In genomic region chr11:110093407-110094297, GRCh38 we compare ENCODE assay signal across 1 cellular context.
TF ChIP-seq lines count a peak whose summit lies in the region.

No MANE protein-coding gene starts in this region.

TF ChIP-seq in HepG2, 621 proteins besides CTCF, POLR2A, EP300 and RAD21 (continued from another document and continues in another):
- TF ChIP-seq, protein P1, sequence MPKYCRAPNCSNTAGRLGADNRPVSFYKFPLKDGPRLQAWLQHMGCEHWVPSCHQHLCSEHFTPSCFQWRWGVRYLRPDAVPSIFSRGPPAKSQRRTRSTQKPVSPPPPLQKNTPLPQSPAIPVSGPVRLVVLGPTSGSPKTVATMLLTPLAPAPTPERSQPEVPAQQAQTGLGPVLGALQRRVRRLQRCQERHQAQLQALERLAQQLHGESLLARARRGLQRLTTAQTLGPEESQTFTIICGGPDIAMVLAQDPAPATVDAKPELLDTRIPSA (CRISPR knock-in tag; IDR thresholded peaks at IDR 0.05; ENCODE audit: borderline replicate concordance) = no peak
- TF ChIP-seq MEIS1 (CRISPR knock-in tag; IDR thresholded peaks at IDR 0.05; ENCODE audit: borderline replicate concordance) (no peak), ZSCAN9 (CRISPR knock-in tag; IDR thresholded peaks at IDR 0.05; ENCODE audit: borderline replicate concordance) (no peak), ZNF883 (CRISPR knock-in tag; IDR thresholded peaks at IDR 0.05; ENCODE audit: not compliant biosample characterization) (no peak), HDAC1 (CRISPR knock-in tag; IDR thresholded peaks at IDR 0.05) (peak; percentile 27; the same call in 1 of the 2 replicates), CHD2 (IDR thresholded peaks at IDR 0.05; ENCODE audit: low read depth, low read length) (no peak), SRSF1 (optimal IDR thresholded peaks at IDR 0.05; ENCODE audit: low read depth, low read length) (no peak), SYNCRIP (IDR thresholded peaks at IDR 0.05; ENCODE audit: insufficient read depth, low read depth, low read length) (no peak), ZNF101 (CRISPR knock-in tag; IDR thresholded peaks at IDR 0.05; ENCODE audit: borderline replicate concordance, low read depth) (no peak), ZSCAN21 (CRISPR knock-in tag; IDR thresholded peaks at IDR 0.05; ENCODE audit: borderline replicate concordance) (no peak), ZFP62 (CRISPR knock-in tag; IDR thresholded peaks at IDR 0.05) (no peak), ZNF20 (CRISPR knock-in tag; IDR thresholded peaks at IDR 0.05) (no peak), TERF1 (CRISPR knock-in tag; IDR thresholded peaks at IDR 0.05) (no peak), BATF2 (CRISPR knock-in tag; IDR thresholded peaks at IDR 0.05) (no peak), DDIT3 (CRISPR knock-in tag; IDR thresholded peaks at IDR 0.05) (no peak), ZSCAN29 (CRISPR knock-in tag; conservative IDR thresholded peaks at IDR 0.05) (no peak), TEAD2 (CRISPR knock-in tag; IDR thresholded peaks at IDR 0.05) (no peak), ETV6 (CRISPR knock-in tag; conservative IDR thresholded peaks at IDR 0.05) (no peak), ZNF589 (CRISPR knock-in tag; conservative IDR thresholded peaks at IDR 0.05) (no peak), ZNF709 (CRISPR knock-in tag; IDR thresholded peaks at IDR 0.05) (no peak), NR2F6 (IDR thresholded peaks at IDR 0.05) (no peak), NR2F6 (CRISPR knock-in tag; IDR thresholded peaks at IDR 0.05) (no peak), AHDC1 (CRISPR knock-in tag; IDR thresholded peaks at IDR 0.05; ENCODE audit: borderline replicate concordance) (no peak), ZNF772 (CRISPR knock-in tag; IDR thresholded peaks at IDR 0.05) (0 out of 2 replicates have a peak, but pooled peaks have one; percentile 18), IKZF4 (CRISPR knock-in tag; IDR thresholded peaks at IDR 0.05; ENCODE audit: borderline replicate concordance, low read depth, not compliant biosample characterization) (no peak), POGZ (CRISPR knock-in tag; IDR thresholded peaks at IDR 0.05) (no peak), HOMEZ (CRISPR knock-in tag; IDR thresholded peaks at IDR 0.05; ENCODE audit: low read depth) (no peak), MXD4 (CRISPR knock-in tag; IDR thresholded peaks at IDR 0.05) (no peak), RBM22 (optimal IDR thresholded peaks at IDR 0.05; ENCODE audit: low read length) (no peak), XRCC5 (optimal IDR thresholded peaks at IDR 0.05; ENCODE audit: low read length) (no peak), ZNF432 (CRISPR knock-in tag; IDR thresholded peaks at IDR 0.05; ENCODE audit: borderline replicate concordance) (no peak), ZNF446 (CRISPR knock-in tag; IDR thresholded peaks at IDR 0.05) (no peak), ZFYVE20 (CRISPR knock-in tag; IDR thresholded peaks at IDR 0.05; ENCODE audit: borderline replicate concordance, low read depth) (no peak), ZC3H13 (CRISPR knock-in tag; IDR thresholded peaks at IDR 0.05) (no peak)
- TF ChIP-seq, protein P2, sequence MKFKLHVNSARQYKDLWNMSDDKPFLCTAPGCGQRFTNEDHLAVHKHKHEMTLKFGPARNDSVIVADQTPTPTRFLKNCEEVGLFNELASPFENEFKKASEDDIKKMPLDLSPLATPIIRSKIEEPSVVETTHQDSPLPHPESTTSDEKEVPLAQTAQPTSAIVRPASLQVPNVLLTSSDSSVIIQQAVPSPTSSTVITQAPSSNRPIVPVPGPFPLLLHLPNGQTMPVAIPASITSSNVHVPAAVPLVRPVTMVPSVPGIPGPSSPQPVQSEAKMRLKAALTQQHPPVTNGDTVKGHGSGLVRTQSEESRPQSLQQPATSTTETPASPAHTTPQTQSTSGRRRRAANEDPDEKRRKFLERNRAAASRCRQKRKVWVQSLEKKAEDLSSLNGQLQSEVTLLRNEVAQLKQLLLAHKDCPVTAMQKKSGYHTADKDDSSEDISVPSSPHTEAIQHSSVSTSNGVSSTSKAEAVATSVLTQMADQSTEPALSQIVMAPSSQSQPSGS (CRISPR knock-in tag; IDR thresholded peaks at IDR 0.05) = no peak
- TF ChIP-seq, protein P3, sequence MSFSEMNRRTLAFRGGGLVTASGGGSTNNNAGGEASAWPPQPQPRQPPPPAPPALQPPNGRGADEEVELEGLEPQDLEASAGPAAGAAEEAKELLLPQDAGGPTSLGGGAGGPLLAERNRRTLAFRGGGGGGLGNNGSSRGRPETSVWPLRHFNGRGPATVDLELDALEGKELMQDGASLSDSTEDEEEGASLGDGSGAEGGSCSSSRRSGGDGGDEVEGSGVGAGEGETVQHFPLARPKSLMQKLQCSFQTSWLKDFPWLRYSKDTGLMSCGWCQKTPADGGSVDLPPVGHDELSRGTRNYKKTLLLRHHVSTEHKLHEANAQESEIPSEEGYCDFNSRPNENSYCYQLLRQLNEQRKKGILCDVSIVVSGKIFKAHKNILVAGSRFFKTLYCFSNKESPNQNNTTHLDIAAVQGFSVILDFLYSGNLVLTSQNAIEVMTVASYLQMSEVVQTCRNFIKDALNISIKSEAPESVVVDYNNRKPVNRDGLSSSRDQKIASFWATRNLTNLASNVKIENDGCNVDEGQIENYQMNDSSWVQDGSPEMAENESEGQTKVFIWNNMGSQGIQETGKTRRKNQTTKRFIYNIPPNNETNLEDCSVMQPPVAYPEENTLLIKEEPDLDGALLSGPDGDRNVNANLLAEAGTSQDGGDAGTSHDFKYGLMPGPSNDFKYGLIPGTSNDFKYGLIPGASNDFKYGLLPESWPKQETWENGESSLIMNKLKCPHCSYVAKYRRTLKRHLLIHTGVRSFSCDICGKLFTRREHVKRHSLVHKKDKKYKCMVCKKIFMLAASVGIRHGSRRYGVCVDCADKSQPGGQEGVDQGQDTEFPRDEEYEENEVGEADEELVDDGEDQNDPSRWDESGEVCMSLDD (CRISPR knock-in tag; IDR thresholded peaks at IDR 0.05; ENCODE audit: borderline replicate concordance) = no peak
- TF ChIP-seq, protein P4, sequence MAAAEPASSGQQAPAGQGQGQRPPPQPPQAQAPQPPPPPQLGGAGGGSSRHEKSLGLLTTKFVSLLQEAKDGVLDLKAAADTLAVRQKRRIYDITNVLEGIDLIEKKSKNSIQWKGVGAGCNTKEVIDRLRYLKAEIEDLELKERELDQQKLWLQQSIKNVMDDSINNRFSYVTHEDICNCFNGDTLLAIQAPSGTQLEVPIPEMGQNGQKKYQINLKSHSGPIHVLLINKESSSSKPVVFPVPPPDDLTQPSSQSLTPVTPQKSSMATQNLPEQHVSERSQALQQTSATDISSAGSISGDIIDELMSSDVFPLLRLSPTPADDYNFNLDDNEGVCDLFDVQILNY (CRISPR knock-in tag; conservative IDR thresholded peaks at IDR 0.05) = no peak
- TF ChIP-seq, protein P5, sequence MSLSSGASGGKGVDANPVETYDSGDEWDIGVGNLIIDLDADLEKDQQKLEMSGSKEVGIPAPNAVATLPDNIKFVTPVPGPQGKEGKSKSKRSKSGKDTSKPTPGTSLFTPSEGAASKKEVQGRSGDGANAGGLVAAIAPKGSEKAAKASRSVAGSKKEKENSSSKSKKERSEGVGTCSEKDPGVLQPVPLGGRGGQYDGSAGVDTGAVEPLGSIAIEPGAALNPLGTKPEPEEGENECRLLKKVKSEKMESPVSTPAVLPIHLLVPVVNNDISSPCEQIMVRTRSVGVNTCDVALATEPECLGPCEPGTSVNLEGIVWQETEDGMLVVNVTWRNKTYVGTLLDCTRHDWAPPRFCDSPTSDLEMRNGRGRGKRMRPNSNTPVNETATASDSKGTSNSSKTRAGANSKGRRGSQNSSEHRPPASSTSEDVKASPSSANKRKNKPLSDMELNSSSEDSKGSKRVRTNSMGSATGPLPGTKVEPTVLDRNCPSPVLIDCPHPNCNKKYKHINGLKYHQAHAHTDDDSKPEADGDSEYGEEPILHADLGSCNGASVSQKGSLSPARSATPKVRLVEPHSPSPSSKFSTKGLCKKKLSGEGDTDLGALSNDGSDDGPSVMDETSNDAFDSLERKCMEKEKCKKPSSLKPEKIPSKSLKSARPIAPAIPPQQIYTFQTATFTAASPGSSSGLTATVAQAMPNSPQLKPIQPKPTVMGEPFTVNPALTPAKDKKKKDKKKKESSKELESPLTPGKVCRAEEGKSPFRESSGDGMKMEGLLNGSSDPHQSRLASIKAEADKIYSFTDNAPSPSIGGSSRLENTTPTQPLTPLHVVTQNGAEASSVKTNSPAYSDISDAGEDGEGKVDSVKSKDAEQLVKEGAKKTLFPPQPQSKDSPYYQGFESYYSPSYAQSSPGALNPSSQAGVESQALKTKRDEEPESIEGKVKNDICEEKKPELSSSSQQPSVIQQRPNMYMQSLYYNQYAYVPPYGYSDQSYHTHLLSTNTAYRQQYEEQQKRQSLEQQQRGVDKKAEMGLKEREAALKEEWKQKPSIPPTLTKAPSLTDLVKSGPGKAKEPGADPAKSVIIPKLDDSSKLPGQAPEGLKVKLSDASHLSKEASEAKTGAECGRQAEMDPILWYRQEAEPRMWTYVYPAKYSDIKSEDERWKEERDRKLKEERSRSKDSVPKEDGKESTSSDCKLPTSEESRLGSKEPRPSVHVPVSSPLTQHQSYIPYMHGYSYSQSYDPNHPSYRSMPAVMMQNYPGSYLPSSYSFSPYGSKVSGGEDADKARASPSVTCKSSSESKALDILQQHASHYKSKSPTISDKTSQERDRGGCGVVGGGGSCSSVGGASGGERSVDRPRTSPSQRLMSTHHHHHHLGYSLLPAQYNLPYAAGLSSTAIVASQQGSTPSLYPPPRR (CRISPR knock-in tag; IDR thresholded peaks at IDR 0.05; ENCODE audit: borderline replicate concordance) = no peak
- TF ChIP-seq, protein P6, sequence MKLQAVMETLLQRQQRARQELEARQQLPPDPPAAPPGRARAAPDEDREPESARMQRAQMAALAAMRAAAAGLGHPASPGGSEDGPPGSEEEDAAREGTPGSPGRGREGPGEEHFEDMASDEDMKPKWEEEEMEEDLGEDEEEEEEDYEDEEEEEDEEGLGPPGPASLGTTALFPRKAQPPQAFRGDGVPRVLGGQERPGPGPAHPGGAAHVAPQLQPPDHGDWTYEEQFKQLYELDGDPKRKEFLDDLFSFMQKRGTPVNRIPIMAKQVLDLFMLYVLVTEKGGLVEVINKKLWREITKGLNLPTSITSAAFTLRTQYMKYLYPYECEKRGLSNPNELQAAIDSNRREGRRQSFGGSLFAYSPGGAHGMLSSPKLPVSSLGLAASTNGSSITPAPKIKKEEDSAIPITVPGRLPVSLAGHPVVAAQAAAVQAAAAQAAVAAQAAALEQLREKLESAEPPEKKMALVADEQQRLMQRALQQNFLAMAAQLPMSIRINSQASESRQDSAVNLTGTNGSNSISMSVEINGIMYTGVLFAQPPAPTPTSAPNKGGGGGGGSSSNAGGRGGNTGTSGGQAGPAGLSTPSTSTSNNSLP (IDR thresholded peaks at IDR 0.05; ENCODE audit: low read depth, low read length) = no peak
